Comparison of ENCODE assay signal across 14 cellular contexts in the genomic region with DNA sequence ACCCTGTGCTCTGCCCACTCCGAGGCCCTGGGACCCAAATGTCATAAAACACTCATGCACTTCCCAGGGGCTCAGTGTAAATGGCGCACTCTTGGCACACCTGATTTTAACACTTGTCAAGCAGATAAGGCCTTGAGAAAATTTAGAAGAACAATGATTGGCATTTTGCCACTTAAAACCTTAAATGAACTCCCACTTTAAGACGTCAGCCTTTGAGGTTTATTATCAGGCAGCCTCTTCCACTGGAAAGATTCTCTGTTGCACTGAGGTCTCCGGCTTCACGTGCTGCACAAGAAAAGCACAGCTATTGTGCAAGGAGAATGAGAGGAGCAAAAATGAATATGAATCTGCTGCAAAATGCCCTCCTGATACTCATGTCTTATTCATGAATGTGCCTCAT.
"Had no signal": no experiment of that assay in that cellular context is flagged by ENCODE, and none has a peak within 500 bp of the region (broad histone marks: within the 10 kb centered on the region; RNA-seq: fewer than 3 reads in every experiment).

No MANE protein-coding gene starts in this region.

- H3K9me3 ChIP-seq: ascending aorta, pancreas, right atrium auricular region, stomach, thyroid gland had no signal

- H3K36me3 ChIP-seq: ascending aorta, pancreas, right atrium auricular region, stomach, thyroid gland had no signal

- H3K27me3 ChIP-seq: ascending aorta, pancreas, right atrium auricular region, stomach, thyroid gland had no signal

- FAIRE-seq: pancreas, small intestine had no signal

- H3K27ac ChIP-seq: ascending aorta, coronary artery, pancreas, right atrium auricular region, VCaP had no signal

- ATAC-seq: activated CD8-positive, alpha-beta T cell treated with anti-CD3 and anti-CD28 coated beads for 36 hours; effector memory CD8-positive, alpha-beta T cell; pancreas had no signal

- DNase-seq: activated CD8-positive, alpha-beta memory T cell treated with anti-CD3 and anti-CD28 coated beads, Interleukin-2, amount 50 U/mL, for 48 hours; activated CD8-positive, alpha-beta T cell treated with anti-CD3 and anti-CD28 coated beads for 36 hours; activated naive CD4-positive, alpha-beta T cell; effector memory CD8-positive, alpha-beta T cell; mesendoderm; pancreas; SHP77; small intestine; stomach; thyroid gland had no signal

- H3K4me1 ChIP-seq: ascending aorta, pancreas had no signal

- H3K4me3 ChIP-seq: ascending aorta, coronary artery, pancreas, right atrium auricular region, stomach, thyroid gland had no signal
